In genomic region chr1:25360596-25361581, GRCh38 we compare ENCODE assay signal across 1 cellular context.
TF ChIP-seq lines count a peak whose summit lies in the region.

No MANE protein-coding gene starts in this region.

TF ChIP-seq in GM12878, 131 proteins besides CTCF, POLR2A, EP300 and RAD21 (continued from another document):
- TF ChIP-seq JUND (IDR thresholded peaks at IDR 0.05; ENCODE audit: low read depth, low read length) (no peak), ZBED1 (IDR thresholded peaks at IDR 0.05; ENCODE audit: borderline replicate concordance) (no peak), IRF3 (IDR thresholded peaks at IDR 0.05) (no peak), ATF2 (IDR thresholded peaks at IDR 0.05; ENCODE audit: low read length) (no peak), ZSCAN29 (IDR thresholded peaks at IDR 0.05) (no peak), ZZZ3 (IDR thresholded peaks at IDR 0.05; ENCODE audit: control insufficient read depth, insufficient read length, low read depth) (no peak), USF1 (IDR thresholded peaks at IDR 0.05; ENCODE audit: borderline replicate concordance, extremely low read length, insufficient read depth, low read depth, low read length) (no peak), MYC (IDR thresholded peaks at IDR 0.05; ENCODE audit: insufficient read depth, insufficient read length, insufficient replicate concordance, low read length, severe bottlenecking) (no peak), RFX5 (IDR thresholded peaks at IDR 0.05; ENCODE audit: low read depth, low read length) (no peak)
